In genomic region chr2:17643031-17643615, GRCh38 we compare ENCODE assay signal across 9 cellular contexts.
DNase-seq lines count a peak whose midpoint lies in the region; ATAC-seq lines count a peak whose summit lies in the region.
"Had no signal": no experiment of that assay in that cellular context is flagged by ENCODE, and none has a peak within 500 bp of the region (broad histone marks: within the 10 kb centered on the region; RNA-seq: fewer than 3 reads in every experiment).

No MANE protein-coding gene starts in this region.

- ATAC-seq in HG02610 (IDR thresholded peaks at IDR 0.05; ENCODE audit: unreplicated experiment) (no peak), HG02571 (IDR thresholded peaks at IDR 0.05; ENCODE audit: unreplicated experiment) (no peak)
- ATAC-seq: GM23338 had no signal

- no peaks in the 10 kb centered on the region for H3K9me2 ChIP-seq in Karpas-422 (replicated peaks; ENCODE audit: insufficient read depth, low read length)

- no peak overlapping the region for H3K4me3 ChIP-seq in Karpas-422 (ENCODE audit: low read length)
- H3K4me3 ChIP-seq: GM23338 had no signal

- no peaks in the 10 kb centered on the region for H3K36me3 ChIP-seq in Karpas-422 (ENCODE audit: insufficient read depth, low read length)

- DNase-seq in CD1c-positive myeloid dendritic cell (ENCODE audit: extremely low spot score) (peak; percentile 76), Karpas-422 (no peak), brain pericyte (ENCODE audit: low read depth, low spot score) (peak; percentile 46), mucosa of gallbladder (ENCODE audit: low spot score) (peak; percentile 44), G401 (ENCODE audit: low spot score) (no peak)
- no peak for DNase-seq in central memory CD4-positive, alpha-beta T cell

- H3K9me3 ChIP-seq in Karpas-422 (ENCODE audit: low read length), result no peaks in the 10 kb centered on the region

- peaks cover 66% of the 10 kb centered on the region for H3K4me1 ChIP-seq in Karpas-422 (ENCODE audit: low read length)

- no peaks in the 10 kb centered on the region for H3K27me3 ChIP-seq in Karpas-422 (ENCODE audit: low read length)

- H3K79me2 ChIP-seq in Karpas-422 (ENCODE audit: low read length), result no peaks in the 10 kb centered on the region

- peak overlapping the region; percentile 31; the same call in 1 of the 2 replicates for H2AFZ ChIP-seq in Karpas-422 (ENCODE audit: low read length)
- H2AFZ ChIP-seq: GM23338 had no signal

- in situ Hi-C loops in G401 (cut with HindIII; ENCODE audit: low sequenced_read_pairs), result no loop called here

- no peak overlapping the region for H3K27ac ChIP-seq in Karpas-422 (ENCODE audit: low read length)

- H3K9ac ChIP-seq in Karpas-422 (ENCODE audit: low read length), result no peak overlapping the region

- H4K20me1 ChIP-seq in Karpas-422 (ENCODE audit: insufficient read depth, low read depth, low read length), result no peaks in the 10 kb centered on the region

- H3K4me2 ChIP-seq in Karpas-422 (ENCODE audit: low read depth, low read length, poor library complexity, severe bottlenecking), result no peak overlapping the region
- H3K4me2 ChIP-seq: GM23338 had no signal

Comparison
In these comparisons a context has a peak if more than half of its experiments do, and no peak if none do; other contexts are left out.
1. DNase-seq: peak in CD1c-positive myeloid dendritic cell (single experiment), brain pericyte (single experiment) and mucosa of gallbladder (single experiment); none in Karpas-422 (single experiment), G401 (single experiment) and central memory CD4-positive, alpha-beta T cell (single experiment).